In the genomic region with DNA sequence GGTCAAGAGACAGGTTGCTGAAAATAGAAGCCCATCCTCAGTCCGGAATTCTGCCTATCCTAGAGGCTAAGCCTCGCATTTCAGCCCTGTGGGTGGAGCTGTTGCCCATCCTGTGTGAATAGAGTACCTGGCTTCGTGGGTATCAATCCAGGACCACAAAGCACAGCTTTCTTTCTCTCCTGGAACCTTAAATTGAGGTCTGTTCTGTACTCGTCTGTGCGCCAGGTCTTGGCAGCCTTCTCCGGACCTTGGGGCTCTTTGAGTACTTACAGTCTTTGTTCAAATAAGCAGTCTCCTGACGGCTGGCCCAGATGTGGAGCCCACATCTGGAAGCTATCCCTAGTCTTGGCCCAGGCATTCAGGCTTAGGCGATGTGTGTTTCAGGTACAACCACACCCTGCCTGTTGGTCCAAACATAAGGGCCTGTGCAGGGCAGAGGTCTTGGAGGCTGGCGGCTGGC, we compare ENCODE assay signal across 10 cellular contexts.
A peak's percentile ranks its signal among the peaks of the same experiment; 100 is the strongest.
DNase-seq lines count a peak whose midpoint lies in the region; ATAC-seq and TF ChIP-seq lines count a peak whose summit lies in the region.
"Had no signal": no experiment of that assay in that cellular context is flagged by ENCODE, and none has a peak within 500 bp of the region (broad histone marks: within the 10 kb centered on the region; RNA-seq: fewer than 3 reads in every experiment).

No MANE protein-coding gene starts in this region.

- TF ChIP-seq CTCF in RWPE1 (conservative IDR thresholded peaks at IDR 0.05; ENCODE audit: low read depth) (peak; percentile 18; the same call in 1 of the 2 replicates), uterus (IDR thresholded peaks at IDR 0.05) (peak; percentile 29 to 67 (median 54))

- H3K4me3 ChIP-seq in uterus = no peak overlapping the region
- H3K4me3 ChIP-seq: thoracic aorta had no signal

- H3K27me3 Mint-ChIP-seq in activated naive CD4-positive, alpha-beta T cell treated with anti-CD3 and anti-CD28 coated beads for 36 hours (ENCODE audit: low read depth) = no peaks in the 10 kb centered on the region
- H3K27me3 Mint-ChIP-seq in activated T-cell treated with anti-CD3 and anti-CD28 coated beads, Interleukin-2, amount 50 U/mL, for 4 hours (ENCODE audit: low read depth) = no peaks in the 10 kb centered on the region

- ATAC-seq in left ventricle myocardium superior = peak; percentile 80
- no peak for ATAC-seq in GM21717 (IDR thresholded peaks at IDR 0.05; ENCODE audit: unreplicated experiment)
- no peak for ATAC-seq in activated T-cell treated with anti-CD3 and anti-CD28 coated beads, Interleukin-2, amount 50 U/mL, for 4 hours

- H3K4me1 Mint-ChIP-seq in activated naive CD4-positive, alpha-beta T cell treated with anti-CD3 and anti-CD28 coated beads for 36 hours (ENCODE audit: low read depth) = no peaks in the 10 kb centered on the region
- no peaks in the 10 kb centered on the region for H3K4me1 Mint-ChIP-seq in activated T-cell treated with anti-CD3 and anti-CD28 coated beads, Interleukin-2, amount 50 U/mL, for 4 hours (ENCODE audit: low read depth)
- H3K4me1 Mint-ChIP-seq: CD4-positive, CD25-positive, alpha-beta regulatory T cell had no signal

- no peaks in the 10 kb centered on the region for H3K27me3 ChIP-seq in uterus

- POLR2A ChIA-PET in RWPE1 (lab: Yijun Ruan, JAX; ENCODE audit: low non-redundant PET) = no interaction called here

- H3K4me1 ChIP-seq in uterus = no peaks in the 10 kb centered on the region

- H3K36me3 ChIP-seq in uterus = no peaks in the 10 kb centered on the region
- H3K36me3 ChIP-seq: thoracic aorta had no signal

- intact Hi-C loops in activated naive CD4-positive, alpha-beta T cell treated with anti-CD3 and anti-CD28 coated beads for 36 hours (cut with micrococcal nuclease) = loop anchor here (2.0 kb wide), 2 partner anchors 48 to 298 kb away; no protein-coding TSS in a partner anchor
- intact Hi-C loops in left ventricle myocardium superior (cut with micrococcal nuclease) (loop anchor here (10.0 kb wide), 1 partner anchor 130 kb away; no protein-coding TSS in a partner anchor), uterus (cut with DNase I; ENCODE audit: low total_unique reads) (loop anchor here (5.0 kb wide), 1 partner anchor 297 kb away; no protein-coding TSS in a partner anchor)

- TF ChIP-seq POLR2A in uterus (IDR thresholded peaks at IDR 0.05) = no peak

- H3K9me3 ChIP-seq in uterus = no peaks in the 10 kb centered on the region
- H3K9me3 ChIP-seq: thoracic aorta had no signal

- H3K27ac Mint-ChIP-seq in activated naive CD4-positive, alpha-beta T cell treated with anti-CD3 and anti-CD28 coated beads for 36 hours = no peak overlapping the region
- H3K27ac Mint-ChIP-seq: CD4-positive, CD25-positive, alpha-beta regulatory T cell had no signal

- H3K27ac ChIP-seq in RWPE1 (no peak overlapping the region), uterus (no peak overlapping the region)
- H3K27ac ChIP-seq: thoracic aorta had no signal

- no peak overlapping the region for H3K4me3 Mint-ChIP-seq in activated naive CD4-positive, alpha-beta T cell treated with anti-CD3 and anti-CD28 coated beads for 36 hours
- H3K4me3 Mint-ChIP-seq in activated T-cell treated with anti-CD3 and anti-CD28 coated beads, Interleukin-2, amount 50 U/mL, for 4 hours = no peak overlapping the region
- H3K4me3 Mint-ChIP-seq: CD4-positive, CD25-positive, alpha-beta regulatory T cell had no signal

- CTCF ChIA-PET in activated naive CD4-positive, alpha-beta T cell treated with anti-CD3 and anti-CD28 coated beads for 36 hours (lab: Charles Lee) = interaction anchor here (1.3 to 2.6 kb wide), 6 partner anchors 9 to 299 kb away, joined by 4 to 17 read pairs (median 6); no protein-coding TSS in a partner anchor
- CTCF ChIA-PET in RWPE1 (lab: Yijun Ruan, JAX) = interaction anchor here (0.6 to 1.1 kb wide), 2 partner anchors 17 to 298 kb away, joined by 3 to 5 read pairs; no protein-coding TSS in a partner anchor

- DNase-seq in activated naive CD4-positive, alpha-beta T cell treated with anti-CD3 and anti-CD28 coated beads for 36 hours = peak; percentile 18
- no peak for DNase-seq in activated naive CD4-positive, alpha-beta T cell treated with Interleukin-2 at 50 U/mL for 16 hours
- DNase-seq in RWPE1 (ENCODE audit: low spot score) = peak; percentile 9
- DNase-seq in left ventricle myocardium superior = peak; percentile 37
- DNase-seq in uterus = peak; percentile 43 to 63
- no peak for DNase-seq in activated CD4-positive, alpha-beta T cell treated with anti-CD3 and anti-CD28 coated beads, Interleukin-2, amount 50 U/mL, for 4 hours
- no peak for DNase-seq in activated T-cell treated with anti-CD3 and anti-CD28 coated beads, Interleukin-2, amount 50 U/mL, for 4 hours
- DNase-seq: CD4-positive, CD25-positive, alpha-beta regulatory T cell had no signal

- H3K9me3 Mint-ChIP-seq in activated naive CD4-positive, alpha-beta T cell treated with anti-CD3 and anti-CD28 coated beads for 36 hours = no peaks in the 10 kb centered on the region
- H3K9me3 Mint-ChIP-seq in activated T-cell treated with anti-CD3 and anti-CD28 coated beads, Interleukin-2, amount 50 U/mL, for 4 hours = no peaks in the 10 kb centered on the region
- H3K9me3 Mint-ChIP-seq: CD4-positive, CD25-positive, alpha-beta regulatory T cell had no signal

- H3K36me3 Mint-ChIP-seq in activated naive CD4-positive, alpha-beta T cell treated with anti-CD3 and anti-CD28 coated beads for 36 hours (ENCODE audit: low read depth) = no peaks in the 10 kb centered on the region
- no peaks in the 10 kb centered on the region for H3K36me3 Mint-ChIP-seq in activated T-cell treated with anti-CD3 and anti-CD28 coated beads, Interleukin-2, amount 50 U/mL, for 4 hours (ENCODE audit: insufficient read depth)
- H3K36me3 Mint-ChIP-seq: CD4-positive, CD25-positive, alpha-beta regulatory T cell had no signal

Comparison
In these comparisons a context has a peak if more than half of its experiments do, and no peak if none do; other contexts are left out.
1. DNase-seq: peak in activated naive CD4-positive, alpha-beta T cell treated with anti-CD3 and anti-CD28 coated beads for 36 hours (single experiment), RWPE1 (single experiment), left ventricle myocardium superior (single experiment) and uterus (2 of 2); none in activated naive CD4-positive, alpha-beta T cell treated with Interleukin-2 at 50 U/mL for 16 hours (single experiment), activated CD4-positive, alpha-beta T cell treated with anti-CD3 and anti-CD28 coated beads, Interleukin-2, amount 50 U/mL, for 4 hours (0 of 2) and activated T-cell treated with anti-CD3 and anti-CD28 coated beads, Interleukin-2, amount 50 U/mL, for 4 hours (single experiment).